16 cellular contexts compared by ENCODE assay signal in the genomic region with DNA sequence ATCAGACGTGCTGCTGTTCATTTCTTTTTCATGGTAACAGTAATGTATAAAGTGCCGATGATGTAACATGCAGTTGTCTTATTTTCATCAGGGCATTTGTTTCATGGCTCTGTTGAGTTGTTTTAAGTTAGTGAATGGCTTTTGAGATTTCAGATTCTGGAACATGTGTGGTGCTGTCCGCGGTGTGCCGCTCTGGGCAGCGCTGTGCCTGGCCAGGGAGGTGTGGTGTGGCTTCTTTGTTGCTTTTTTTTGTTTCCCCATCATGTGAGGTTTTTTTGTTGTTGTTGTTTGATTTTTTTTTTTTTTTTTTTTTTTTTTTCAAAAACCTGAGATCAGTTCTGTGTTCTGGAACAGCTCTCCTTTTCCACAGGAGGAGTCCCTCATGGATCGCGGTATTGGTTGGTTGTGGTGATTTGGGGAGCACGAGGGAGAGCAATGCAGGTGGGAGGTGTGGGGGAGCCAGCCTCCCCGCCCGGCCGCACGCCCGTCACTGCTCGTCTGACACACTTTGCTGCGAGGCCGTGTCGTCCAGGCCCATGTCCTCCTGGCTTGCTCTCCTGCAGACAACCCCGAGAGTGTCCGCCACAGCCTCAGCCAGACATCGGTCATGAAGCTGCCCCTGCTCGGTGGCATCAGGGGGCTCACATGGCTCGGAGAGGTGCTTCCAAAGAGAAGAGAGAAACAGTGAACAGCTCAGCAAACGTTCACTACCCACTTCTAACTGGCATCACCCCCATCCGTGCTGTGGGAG.
"Had no signal": no experiment of that assay in that cellular context is flagged by ENCODE, and none has a peak within 500 bp of the region (broad histone marks: within the 10 kb centered on the region; RNA-seq: fewer than 3 reads in every experiment).

No MANE protein-coding gene starts in this region.

- H3K4me1 ChIP-seq: parathyroid adenoma had no signal

- H3K36me3 ChIP-seq: brain microvascular endothelial cell, left ventricle myocardium inferior, right atrium auricular region had no signal

- H3K4me1 Mint-ChIP-seq: memory B cell had no signal

- H3K4me3 Mint-ChIP-seq: activated naive CD4-positive, alpha-beta T cell treated with anti-CD3 and anti-CD28 coated beads, Interleukin-2, amount 10 ng/mL, durations not matched to agents 7 days and 5 days; activated T-helper 1 cell treated with anti-CD3 and anti-CD28 coated beads, Interleukin-12 subunit alpha, Interleukin-12 subunit beta, Interleukin-2, Interleukin-4 antibody, amounts not matched to agents 30 ng/mL and 10 ng/mL and 1 ng/mL, durations not matched to agents 14 hours and 24 hours and 36 hours; memory B cell had no signal

- H3K27ac Mint-ChIP-seq: activated T-helper 1 cell treated with anti-CD3 and anti-CD28 coated beads, Interleukin-12 subunit alpha, Interleukin-12 subunit beta, Interleukin-2, Interleukin-4 antibody, amounts not matched to agents 30 ng/mL and 10 ng/mL and 1 ng/mL, durations not matched to agents 14 hours and 24 hours and 36 hours; memory B cell had no signal

- H3K4me3 ChIP-seq: left ventricle myocardium inferior, right atrium auricular region, skin epidermis, stomach, tibial nerve had no signal

- DNase-seq: activated CD4-positive, alpha-beta T cell treated with anti-CD3 and anti-CD28 coated beads, Interleukin-2, amount 50 U/mL, for 4 hours; activated CD8-positive, alpha-beta memory T cell treated with anti-CD3 and anti-CD28 coated beads, Interleukin-2, amount 50 U/mL, for 4 hours; activated naive CD4-positive, alpha-beta T cell treated with anti-CD3 and anti-CD28 coated beads, Interleukin-2, amount 10 ng/mL, durations not matched to agents 7 days and 5 days; brain microvascular endothelial cell; cerebellar nuclear complex; foreskin melanocyte; left ventricle myocardium inferior; SIG-M5; stimulated activated CD4-positive, alpha-beta T cell treated with anti-CD3 and anti-CD28 coated beads, Interleukin-4, amount 100 ng/mL, for 4 hours; stomach had no signal

- H3K27ac ChIP-seq: brain microvascular endothelial cell, left ventricle myocardium inferior, parathyroid adenoma, right atrium auricular region, skin epidermis, stomach had no signal

- H3K9me3 Mint-ChIP-seq: activated naive CD4-positive, alpha-beta T cell treated with anti-CD3 and anti-CD28 coated beads, Interleukin-2, amount 10 ng/mL, durations not matched to agents 7 days and 5 days; activated T-helper 1 cell treated with anti-CD3 and anti-CD28 coated beads, Interleukin-12 subunit alpha, Interleukin-12 subunit beta, Interleukin-2, Interleukin-4 antibody, amounts not matched to agents 30 ng/mL and 10 ng/mL and 1 ng/mL, durations not matched to agents 14 hours and 24 hours and 36 hours; memory B cell had no signal

- H3K27me3 ChIP-seq: brain microvascular endothelial cell, right atrium auricular region, stomach, tibial nerve had no signal

- H3K9me3 ChIP-seq: left ventricle myocardium inferior, right atrium auricular region, stomach, tibial nerve had no signal

- H3K27me3 Mint-ChIP-seq: activated naive CD4-positive, alpha-beta T cell treated with anti-CD3 and anti-CD28 coated beads, Interleukin-2, amount 10 ng/mL, durations not matched to agents 7 days and 5 days; memory B cell had no signal

- H3K9ac ChIP-seq: parathyroid adenoma had no signal
